Comparison of ENCODE assay signal across 31 cellular contexts in genomic region chr7:90540406-90540805, GRCh38. TPM values are rescaled to one million over a fixed set of nuclear protein-coding genes. Genes with fewer than 3 reads are reported as not detected.
"Had no signal": no experiment of that assay in that cellular context is flagged by ENCODE, and none has a peak within 500 bp of the region (broad histone marks: within the 10 kb centered on the region; RNA-seq: fewer than 3 reads in every experiment).

No MANE protein-coding gene starts in this region.

- H3K4me1 ChIP-seq: ascending aorta, neural progenitor cell, parathyroid adenoma, psoas muscle, right atrium auricular region, stomach, thyroid gland had no signal

- H3K4me3 Mint-ChIP-seq: activated CD4-positive, alpha-beta memory T cell treated with anti-CD3 and anti-CD28 coated beads, Interleukin-2, amount 10 ng/mL, durations not matched to agents 7 days and 5 days; activated CD4-positive, alpha-beta T cell treated with anti-CD3 and anti-CD28 coated beads, Interleukin-2, amount 10 ng/mL, durations not matched to agents 24 days and 14 days; activated naive CD4-positive, alpha-beta T cell treated with anti-CD3 and anti-CD28 coated beads, Interleukin-2, amount 10 ng/mL, durations not matched to agents 7 days and 5 days; activated naive CD8-positive, alpha-beta T cell treated with anti-CD3 and anti-CD28 coated beads, Interleukin-2, amount 10 ng/mL, durations not matched to agents 7 days and 5 days; activated T-cell treated with anti-CD3 and anti-CD28 coated beads, Interleukin-2, amount 50 U/mL, for 24 hours; brain; effector memory CD8-positive, alpha-beta T cell; immature natural killer cell; memory B cell; naive thymus-derived CD8-positive, alpha-beta T cell; neural progenitor cell; stimulated activated naive B cell treated with anti-CD40 and anti-IgM and Interleukin-4, amounts not matched to agents 10 μg/mL and 1 μg/mL and 100 μg/mL, for 72 hours had no signal

- H3K27ac ChIP-seq: ascending aorta, neural progenitor cell, parathyroid adenoma, psoas muscle, right atrium auricular region, stomach, thyroid gland had no signal

- H3K9me3 Mint-ChIP-seq: activated CD4-positive, alpha-beta memory T cell treated with anti-CD3 and anti-CD28 coated beads, Interleukin-2, amount 10 ng/mL, durations not matched to agents 7 days and 5 days; activated CD4-positive, alpha-beta T cell treated with anti-CD3 and anti-CD28 coated beads, Interleukin-2, amount 10 ng/mL, durations not matched to agents 24 days and 14 days; activated naive CD4-positive, alpha-beta T cell treated with anti-CD3 and anti-CD28 coated beads, Interleukin-2, amount 10 ng/mL, durations not matched to agents 7 days and 5 days; activated naive CD8-positive, alpha-beta T cell treated with anti-CD3 and anti-CD28 coated beads, Interleukin-2, amount 10 ng/mL, durations not matched to agents 7 days and 5 days; activated T-cell treated with anti-CD3 and anti-CD28 coated beads, Interleukin-2, amount 50 U/mL, for 24 hours; brain; effector memory CD8-positive, alpha-beta T cell; memory B cell; naive thymus-derived CD8-positive, alpha-beta T cell; neural progenitor cell; stimulated activated naive B cell treated with anti-CD40 and anti-IgM and Interleukin-4, amounts not matched to agents 10 μg/mL and 1 μg/mL and 100 μg/mL, for 72 hours had no signal

- DNase-seq: activated CD4-positive, alpha-beta memory T cell treated with anti-CD3 and anti-CD28 coated beads, Interleukin-2, amount 10 ng/mL, durations not matched to agents 7 days and 5 days; activated CD4-positive, alpha-beta T cell treated with anti-CD3 and anti-CD28 coated beads, Interleukin-2, amount 10 ng/mL, durations not matched to agents 24 days and 14 days; activated CD4-positive, CD25-positive, alpha-beta regulatory T cell treated with anti-CD3 and anti-CD28 coated beads, Interleukin-2, amount 50 U/mL, for 72 hours; activated CD8-positive, alpha-beta memory T cell treated with anti-CD3 and anti-CD28 coated beads, Interleukin-2, amount 50 U/mL, for 48 hours; activated gamma-delta T cell; activated naive CD4-positive, alpha-beta T cell treated with anti-CD3 and anti-CD28 coated beads, Interleukin-2, amount 10 ng/mL, durations not matched to agents 7 days and 5 days; activated naive CD8-positive, alpha-beta T cell treated with anti-CD3 and anti-CD28 coated beads, Interleukin-2, amount 10 ng/mL, durations not matched to agents 7 days and 5 days; activated T-cell treated with anti-CD3 and anti-CD28 coated beads, Interleukin-2, amount 50 U/mL, for 24 hours; cortex of kidney; effector memory CD8-positive, alpha-beta T cell; head of caudate nucleus; hippocampal formation; immature natural killer cell; kidney; midbrain; naive thymus-derived CD8-positive, alpha-beta T cell; occipital lobe; psoas muscle; stimulated activated CD4-positive, alpha-beta T cell treated with anti-CD3 and anti-CD28 coated beads, Interleukin-15, amount 100 ng/mL, for 24 hours; stimulated activated CD4-positive, alpha-beta T cell treated with anti-CD3 and anti-CD28 coated beads, Interleukin-2, amount 100 ng/mL, for 24 hours; stimulated activated naive B cell treated with anti-CD40 and anti-IgM and Interleukin-4, amounts not matched to agents 10 μg/mL and 1 μg/mL and 100 μg/mL, for 72 hours; stomach; T1000; thyroid gland had no signal

- H3K9me3 ChIP-seq: ascending aorta, psoas muscle, right atrium auricular region, stomach, thyroid gland had no signal

- ATAC-seq: effector memory CD8-positive, alpha-beta T cell; esophagus mucosa; naive thymus-derived CD8-positive, alpha-beta T cell; psoas muscle; stimulated activated naive B cell treated with anti-CD40 and anti-IgM and Interleukin-4, amounts not matched to agents 10 μg/mL and 1 μg/mL and 100 μg/mL, for 72 hours had no signal

- H3K4me1 Mint-ChIP-seq: activated CD4-positive, alpha-beta memory T cell treated with anti-CD3 and anti-CD28 coated beads, Interleukin-2, amount 10 ng/mL, durations not matched to agents 7 days and 5 days; activated CD4-positive, alpha-beta T cell treated with anti-CD3 and anti-CD28 coated beads, Interleukin-2, amount 10 ng/mL, durations not matched to agents 24 days and 14 days; activated naive CD4-positive, alpha-beta T cell treated with anti-CD3 and anti-CD28 coated beads, Interleukin-2, amount 10 ng/mL, durations not matched to agents 7 days and 5 days; activated naive CD8-positive, alpha-beta T cell treated with anti-CD3 and anti-CD28 coated beads, Interleukin-2, amount 10 ng/mL, durations not matched to agents 7 days and 5 days; brain; immature natural killer cell; neural progenitor cell had no signal

- H3K36me3 Mint-ChIP-seq: activated naive CD4-positive, alpha-beta T cell treated with anti-CD3 and anti-CD28 coated beads, Interleukin-2, amount 10 ng/mL, durations not matched to agents 7 days and 5 days; activated naive CD8-positive, alpha-beta T cell treated with anti-CD3 and anti-CD28 coated beads, Interleukin-2, amount 10 ng/mL, durations not matched to agents 7 days and 5 days; brain; immature natural killer cell; memory B cell; naive thymus-derived CD8-positive, alpha-beta T cell; neural progenitor cell; stimulated activated naive B cell treated with anti-CD40 and anti-IgM and Interleukin-4, amounts not matched to agents 10 μg/mL and 1 μg/mL and 100 μg/mL, for 72 hours had no signal

- H3K4me3 ChIP-seq: ascending aorta, neural progenitor cell, psoas muscle, right atrium auricular region, stomach, thyroid gland had no signal

- H3K27me3 Mint-ChIP-seq: activated CD4-positive, alpha-beta memory T cell treated with anti-CD3 and anti-CD28 coated beads, Interleukin-2, amount 10 ng/mL, durations not matched to agents 7 days and 5 days; activated naive CD4-positive, alpha-beta T cell treated with anti-CD3 and anti-CD28 coated beads, Interleukin-2, amount 10 ng/mL, durations not matched to agents 7 days and 5 days; activated T-cell treated with anti-CD3 and anti-CD28 coated beads, Interleukin-2, amount 50 U/mL, for 24 hours; brain had no signal

- H3K27ac Mint-ChIP-seq: activated CD4-positive, alpha-beta memory T cell treated with anti-CD3 and anti-CD28 coated beads, Interleukin-2, amount 10 ng/mL, durations not matched to agents 7 days and 5 days; activated CD4-positive, alpha-beta T cell treated with anti-CD3 and anti-CD28 coated beads, Interleukin-2, amount 10 ng/mL, durations not matched to agents 24 days and 14 days; activated naive CD4-positive, alpha-beta T cell treated with anti-CD3 and anti-CD28 coated beads, Interleukin-2, amount 10 ng/mL, durations not matched to agents 7 days and 5 days; activated naive CD8-positive, alpha-beta T cell treated with anti-CD3 and anti-CD28 coated beads, Interleukin-2, amount 10 ng/mL, durations not matched to agents 7 days and 5 days; activated T-cell treated with anti-CD3 and anti-CD28 coated beads, Interleukin-2, amount 50 U/mL, for 24 hours; brain; effector memory CD8-positive, alpha-beta T cell; immature natural killer cell; memory B cell; neural progenitor cell; stimulated activated naive B cell treated with anti-CD40 and anti-IgM and Interleukin-4, amounts not matched to agents 10 μg/mL and 1 μg/mL and 100 μg/mL, for 72 hours had no signal

- H3K36me3 ChIP-seq: ascending aorta, neural progenitor cell, right atrium auricular region, stomach, thyroid gland had no signal

RNA-seq across cellular contexts. Expression of gene CDK14, which starts 55.7 kb away (rescaled TPM):
- total RNA-seq: activated CD4-positive, alpha-beta memory T cell treated with anti-CD3 and anti-CD28 coated beads, Interleukin-2, amount 10 ng/mL, durations not matched to agents 7 days and 5 days had no signal
